ENCODE assay signal across 26 cellular contexts in genomic region chr7:23378996-23379395, GRCh38.
"Had no signal": no experiment of that assay in that cellular context is flagged by ENCODE, and none has a peak within 500 bp of the region (broad histone marks: within the 10 kb centered on the region; RNA-seq: fewer than 3 reads in every experiment).

No MANE protein-coding gene starts in this region.

- H3K4me3 ChIP-seq: gastrocnemius medialis, lower lobe of right lung, mucosa of descending colon, psoas muscle, skin epidermis, spleen, testis, tibial nerve, upper lobe of right lung, uterus had no signal

- H3K9me3 ChIP-seq: gastrocnemius medialis, lower lobe of right lung, mucosa of descending colon, psoas muscle, spleen, testis, tibial nerve, upper lobe of right lung, uterus had no signal

- H3K27me3 ChIP-seq: gastrocnemius medialis, testis, tibial nerve, upper lobe of right lung, uterus had no signal

- H3K27ac ChIP-seq: gastrocnemius medialis, lower lobe of right lung, psoas muscle, skin epidermis, spleen, testis, tibial nerve, upper lobe of right lung, uterus had no signal

- H3K4me3 Mint-ChIP-seq: effector memory CD8-positive, alpha-beta T cell; naive B cell; nephron progenitor cell; stimulated activated memory B cell treated with anti-CD40 and anti-IgM and Interleukin-4, amounts not matched to agents 10 μg/mL and 1 μg/mL and 100 μg/mL, for 72 hours had no signal

- H3K4me1 ChIP-seq: gastrocnemius medialis, lower lobe of right lung, psoas muscle, spleen, testis, tibial nerve, upper lobe of right lung, uterus had no signal

- ATAC-seq: effector memory CD8-positive, alpha-beta T cell; esophagus mucosa; gastrocnemius medialis; left ventricle myocardium superior; lower lobe of right lung; mucosa of descending colon; psoas muscle; right cardiac atrium; stimulated activated memory B cell treated with anti-CD40 and anti-IgM and Interleukin-4, amounts not matched to agents 10 μg/mL and 1 μg/mL and 100 μg/mL, for 72 hours; stimulated activated naive CD8-positive, alpha-beta T cell treated with anti-CD3 and anti-CD28 coated beads, Interleukin-15, Interleukin-2, amounts not matched to agents 100 U/mL and 50 U/mL, for 24 hours; upper lobe of right lung had no signal

- H3K36me3 ChIP-seq: gastrocnemius medialis, lower lobe of right lung, spleen, tibial nerve, upper lobe of right lung, uterus had no signal

- H3K36me3 Mint-ChIP-seq: naive B cell; stimulated activated memory B cell treated with anti-CD40 and anti-IgM and Interleukin-4, amounts not matched to agents 10 μg/mL and 1 μg/mL and 100 μg/mL, for 72 hours had no signal

- H3K27ac Mint-ChIP-seq: effector memory CD8-positive, alpha-beta T cell; nephron progenitor cell; stimulated activated memory B cell treated with anti-CD40 and anti-IgM and Interleukin-4, amounts not matched to agents 10 μg/mL and 1 μg/mL and 100 μg/mL, for 72 hours had no signal

- H3K9me3 Mint-ChIP-seq: effector memory CD8-positive, alpha-beta T cell; naive B cell; nephron progenitor cell; stimulated activated memory B cell treated with anti-CD40 and anti-IgM and Interleukin-4, amounts not matched to agents 10 μg/mL and 1 μg/mL and 100 μg/mL, for 72 hours had no signal

- DNase-seq: cerebellar nuclear complex; cortex of kidney; effector memory CD8-positive, alpha-beta T cell; foreskin fibroblast; gastrocnemius medialis; head of caudate nucleus; kidney glomerular epithelial cell; left ventricle myocardium superior; lower lobe of right lung; mucosa of descending colon; naive B cell; nephron progenitor cell; nucleus accumbens; psoas muscle; right cardiac atrium; spleen; stimulated activated CD4-positive, alpha-beta T cell treated with anti-CD3 and anti-CD28 coated beads, Interleukin-4, amount 100 ng/mL, for 4 hours; stimulated activated naive CD8-positive, alpha-beta T cell treated with anti-CD3 and anti-CD28 coated beads, Interleukin-15, Interleukin-2, amounts not matched to agents 100 U/mL and 50 U/mL, for 24 hours; substantia nigra; testis; upper lobe of right lung; uterus had no signal

- H3K27me3 Mint-ChIP-seq: naive B cell; stimulated activated memory B cell treated with anti-CD40 and anti-IgM and Interleukin-4, amounts not matched to agents 10 μg/mL and 1 μg/mL and 100 μg/mL, for 72 hours had no signal
